In the genomic region with DNA sequence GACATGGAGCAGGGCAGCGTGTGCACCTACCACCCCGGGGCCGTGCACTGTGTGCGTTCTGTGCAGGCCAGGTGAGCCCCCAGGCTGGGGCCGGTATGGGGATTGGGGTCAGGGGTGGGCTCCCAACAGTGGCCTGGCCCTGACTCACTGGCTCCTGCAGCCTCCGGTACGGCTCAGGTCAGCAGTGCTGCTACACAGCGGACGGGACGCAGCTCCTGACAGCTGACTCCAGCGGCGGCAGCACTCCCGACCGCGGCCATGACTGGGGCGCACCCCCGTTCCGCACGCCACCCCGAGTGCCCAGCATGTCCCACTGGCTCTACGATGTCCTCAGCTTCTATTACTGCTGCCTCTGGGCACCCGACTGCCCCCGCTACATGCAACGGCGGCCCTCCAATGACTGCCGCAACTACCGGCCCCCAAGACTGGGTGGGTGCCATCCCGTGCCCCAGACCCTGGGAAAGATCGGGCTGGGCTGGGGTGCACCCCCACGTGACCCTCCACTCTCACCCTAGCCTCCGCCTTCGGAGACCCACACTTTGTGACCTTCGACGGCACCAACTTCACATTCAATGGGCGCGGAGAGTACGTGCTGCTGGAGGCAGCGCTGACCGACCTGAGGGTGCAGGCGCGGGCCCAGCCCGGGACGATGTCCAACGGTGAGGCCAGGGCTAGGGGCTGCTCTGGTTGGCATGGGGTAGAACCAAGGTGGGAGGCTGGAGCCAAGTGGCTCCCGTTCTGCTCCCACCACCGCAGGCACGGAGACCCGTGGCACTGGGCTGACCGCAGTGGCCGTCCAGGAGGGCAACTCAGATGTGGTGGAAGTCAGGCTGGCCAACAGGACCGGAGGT, we compare ENCODE assay signal across 20 cellular contexts. TPM values are rescaled to one million over a fixed set of nuclear protein-coding genes. Genes with fewer than 3 reads are reported as not detected.
"Had no signal": no experiment of that assay in that cellular context is flagged by ENCODE, and none has a peak within 500 bp of the region (broad histone marks: within the 10 kb centered on the region; RNA-seq: fewer than 3 reads in every experiment).

No MANE protein-coding gene starts in this region.

- H3K27me3 Mint-ChIP-seq: activated naive CD8-positive, alpha-beta T cell treated with anti-CD3 and anti-CD28 coated beads, Interleukin-2, amount 10 ng/mL, durations not matched to agents 7 days and 5 days; stimulated activated naive CD8-positive, alpha-beta T cell treated with anti-CD3 and anti-CD28 coated beads, Interleukin-15, Interleukin-2, amounts not matched to agents 100 ng/mL and 50 ng/mL, for 24 hours; T-cell had no signal

- H3K9me3 Mint-ChIP-seq: activated naive CD8-positive, alpha-beta T cell treated with anti-CD3 and anti-CD28 coated beads, Interleukin-2, amount 10 ng/mL, durations not matched to agents 7 days and 5 days; nephron progenitor cell; stimulated activated naive CD8-positive, alpha-beta T cell treated with anti-CD3 and anti-CD28 coated beads, Interleukin-15, Interleukin-2, amounts not matched to agents 100 ng/mL and 50 ng/mL, for 24 hours; T-cell; T-helper 2 cell treated with Interferon-gamma antibody and Interleukin-4, amounts not matched to agents 5 μg/mL and 100 μg/mL, for 36 hours had no signal

- H3K4me3 ChIP-seq: left lung, SK-N-MC, thyroid gland had no signal

- H3K27ac Mint-ChIP-seq: activated naive CD8-positive, alpha-beta T cell treated with anti-CD3 and anti-CD28 coated beads, Interleukin-2, amount 10 ng/mL, durations not matched to agents 7 days and 5 days; nephron progenitor cell; stimulated activated naive CD8-positive, alpha-beta T cell treated with anti-CD3 and anti-CD28 coated beads, Interleukin-15, Interleukin-2, amounts not matched to agents 100 ng/mL and 50 ng/mL, for 24 hours; T-cell; T-helper 2 cell treated with Interferon-gamma antibody and Interleukin-4, amounts not matched to agents 5 μg/mL and 100 μg/mL, for 36 hours had no signal

- H3K36me3 ChIP-seq: thyroid gland had no signal

- H3K27me3 ChIP-seq: left lung, thyroid gland had no signal

- DNase-seq: activated CD4-positive, alpha-beta T cell treated with anti-CD3 and anti-CD28 coated beads, Interleukin-2, amount 50 U/mL, for 4 hours; activated CD8-positive, alpha-beta memory T cell treated with anti-CD3 and anti-CD28 coated beads for 24 hours; activated naive CD4-positive, alpha-beta T cell treated with Interleukin-2 at 50 U/mL for 16 hours; activated naive CD8-positive, alpha-beta T cell treated with anti-CD3 and anti-CD28 coated beads, Interleukin-2, amount 10 ng/mL, durations not matched to agents 7 days and 5 days; activated T-cell treated with anti-CD3 and anti-CD28 coated beads, Interleukin-2, amount 50 U/mL, for 48 hours; amniotic stem cell; cerebellar nuclear complex; cortex of kidney; nephron progenitor cell; nucleus accumbens; stimulated activated CD4-positive, alpha-beta T cell treated with anti-CD3 and anti-CD28 coated beads, Interleukin-1b, Interleukin-23, amount 100 ng/mL, for 48 hours; T-cell; thyroid gland; WERI-Rb-1 had no signal

- H3K9me3 ChIP-seq: left lung, thyroid gland had no signal

- ATAC-seq: left lung, T-cell had no signal

- H3K36me3 Mint-ChIP-seq: activated naive CD8-positive, alpha-beta T cell treated with anti-CD3 and anti-CD28 coated beads, Interleukin-2, amount 10 ng/mL, durations not matched to agents 7 days and 5 days; T-cell had no signal

- H3K27ac ChIP-seq: epithelial cell of prostate, left lung, SK-N-MC, thyroid gland, WERI-Rb-1 had no signal

- H3K4me3 Mint-ChIP-seq: activated naive CD8-positive, alpha-beta T cell treated with anti-CD3 and anti-CD28 coated beads, Interleukin-2, amount 10 ng/mL, durations not matched to agents 7 days and 5 days; nephron progenitor cell; stimulated activated naive CD8-positive, alpha-beta T cell treated with anti-CD3 and anti-CD28 coated beads, Interleukin-15, Interleukin-2, amounts not matched to agents 100 ng/mL and 50 ng/mL, for 24 hours; T-cell; T-helper 2 cell treated with Interferon-gamma antibody and Interleukin-4, amounts not matched to agents 5 μg/mL and 100 μg/mL, for 36 hours had no signal

RNA-seq across cellular contexts. Expression of gene GGT5, which starts 59.2 kb away (rescaled TPM):
- total RNA-seq: bronchial epithelial cell had no signal
